In the genomic region with DNA sequence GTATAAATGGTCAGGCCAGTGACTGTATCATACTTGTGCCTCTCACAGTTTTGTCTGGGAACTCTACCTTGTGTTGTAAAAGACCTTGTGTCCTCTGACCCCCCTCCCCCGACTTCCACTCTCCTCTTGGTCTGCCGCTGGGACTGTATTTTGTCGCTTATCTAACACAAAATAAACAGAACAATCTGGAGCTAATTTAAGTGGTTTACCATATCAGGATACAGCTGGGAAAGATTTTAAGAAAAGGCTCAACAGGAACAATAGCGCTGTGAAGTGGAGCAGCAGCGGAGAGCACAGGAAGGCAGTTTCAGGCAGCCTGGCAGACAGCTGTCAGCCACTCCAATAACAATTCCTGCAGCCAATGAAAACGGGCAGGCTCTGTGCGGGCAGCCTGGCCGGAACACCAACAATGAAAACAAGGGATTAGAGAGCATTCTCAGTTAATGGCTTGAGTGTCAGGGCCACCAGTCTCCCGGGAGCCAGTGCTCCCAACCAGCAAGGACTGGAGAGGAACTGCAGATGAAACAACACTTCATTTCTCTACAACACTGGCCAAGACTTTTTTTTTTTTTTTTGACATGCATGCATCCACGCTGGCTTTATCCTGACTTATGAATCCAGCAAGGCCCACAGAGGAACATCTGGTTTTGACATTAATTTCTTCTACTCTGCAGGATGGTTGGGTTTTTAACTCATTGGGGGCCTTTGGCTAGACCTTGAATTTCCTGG, we compare ENCODE assay signal across 9 cellular contexts.
DNase-seq lines count a peak whose midpoint lies in the region; ATAC-seq lines count a peak whose summit lies in the region.
"Had no signal": no experiment of that assay in that cellular context is flagged by ENCODE, and none has a peak within 500 bp of the region (broad histone marks: within the 10 kb centered on the region; RNA-seq: fewer than 3 reads in every experiment).

No MANE protein-coding gene starts in this region.

- ATAC-seq in GM18861 (IDR thresholded peaks at IDR 0.05; ENCODE audit: unreplicated experiment): no peak
- no peak for ATAC-seq in GM19035 (IDR thresholded peaks at IDR 0.05; ENCODE audit: unreplicated experiment)
- ATAC-seq in HG03521 (IDR thresholded peaks at IDR 0.05; ENCODE audit: unreplicated experiment): no peak

- no peak overlapping the region for H2BK120ac ChIP-seq in mesendoderm (ENCODE audit: low read depth, low read length)

- no peaks in the 10 kb centered on the region for H3K27me3 ChIP-seq in mesendoderm (ENCODE audit: insufficient read depth, low read length, poor library complexity)

- no peak overlapping the region for H3K4me2 ChIP-seq in mesendoderm (ENCODE audit: low read length)

- WGBS in mesendoderm (ENCODE audit: extremely low coverage, insufficient coverage, low lambda C conversion rate): no CpG with 5 or more reads among the region's 10 CpGs

- H3K36me3 Mint-ChIP-seq in dendritic cell treated with granulocyte-macrophage colony-stimulating factor and Interleukin-4, amounts not matched to agents 40 ng/mL and 50 ng/mL, for 4 days (ENCODE audit: low read depth): peaks cover 7% of the 10 kb centered on the region

- peak overlapping the region; percentile 62 for H3K27ac ChIP-seq in mesendoderm (ENCODE audit: low read depth, low read length)
- H3K27ac ChIP-seq: epithelial cell of prostate had no signal

- DNase-seq in Daoy (ENCODE audit: low read depth): peak; percentile 86
- peak; percentile 15 for DNase-seq in NCI-H2196 treated with DMSO at 0.1 percent for 48 hours (lab: John Stamatoyannopoulos, UW; ENCODE audit: unreplicated experiment)
- DNase-seq in mesendoderm: peak; percentile 90
- no peak for DNase-seq in DMS114 treated with DMSO at 0.1 percent for 48 hours (lab: John Stamatoyannopoulos, UW; ENCODE audit: unreplicated experiment)

- H3K9me3 Mint-ChIP-seq in dendritic cell treated with granulocyte-macrophage colony-stimulating factor and Interleukin-4, amounts not matched to agents 40 ng/mL and 50 ng/mL, for 4 days: no peaks in the 10 kb centered on the region

- H3K4ac ChIP-seq in mesendoderm (ENCODE audit: low read depth, low read length): peak overlapping the region; percentile 4

- peaks cover 11% of the 10 kb centered on the region for H3K4me1 ChIP-seq in mesendoderm (ENCODE audit: control insufficient read depth, low read depth, low read length)

- H3K9ac ChIP-seq in mesendoderm (ENCODE audit: low read length): peak overlapping the region; percentile 30

- H2BK15ac ChIP-seq in mesendoderm (replicated peaks; ENCODE audit: low read depth): no peak overlapping the region

- no peak overlapping the region for H4K8ac ChIP-seq in mesendoderm (ENCODE audit: low read depth, low read length)

- no peak overlapping the region for H2AK5ac ChIP-seq in mesendoderm (ENCODE audit: low read length)

- H3K27me3 Mint-ChIP-seq in dendritic cell treated with granulocyte-macrophage colony-stimulating factor and Interleukin-4, amounts not matched to agents 40 ng/mL and 50 ng/mL, for 4 days: no peaks in the 10 kb centered on the region

- no peaks in the 10 kb centered on the region for H3K36me3 ChIP-seq in mesendoderm (ENCODE audit: control insufficient read depth, insufficient read depth, low read length)

- peaks cover 61% of the 10 kb centered on the region for H3K4me1 Mint-ChIP-seq in dendritic cell treated with granulocyte-macrophage colony-stimulating factor and Interleukin-4, amounts not matched to agents 40 ng/mL and 50 ng/mL, for 4 days (ENCODE audit: low read depth)

- no peak overlapping the region for H2BK5ac ChIP-seq in mesendoderm (ENCODE audit: low read length)

- no peak overlapping the region for H4K5ac ChIP-seq in mesendoderm (ENCODE audit: low read length)

- H3K23ac ChIP-seq in mesendoderm (ENCODE audit: low read length): no peak overlapping the region

- peak overlapping the region; percentile 54 for H3K18ac ChIP-seq in mesendoderm (ENCODE audit: low read length)

- H3K4me3 ChIP-seq in mesendoderm (ENCODE audit: low read length): no peak overlapping the region

- H3K27ac Mint-ChIP-seq in dendritic cell treated with granulocyte-macrophage colony-stimulating factor and Interleukin-4, amounts not matched to agents 40 ng/mL and 50 ng/mL, for 4 days: peak overlapping the region; percentile 71

- peak overlapping the region; percentile 66 for H3K56ac ChIP-seq in mesendoderm (ENCODE audit: low read length)

- intact Hi-C loops in dendritic cell treated with granulocyte-macrophage colony-stimulating factor and Interleukin-4, amounts not matched to agents 40 ng/mL and 50 ng/mL, for 4 days (cut with micrococcal nuclease): no loop called here

- peak overlapping the region; percentile 42 for H3K4me3 Mint-ChIP-seq in dendritic cell treated with granulocyte-macrophage colony-stimulating factor and Interleukin-4, amounts not matched to agents 40 ng/mL and 50 ng/mL, for 4 days

- no peaks in the 10 kb centered on the region for H3K79me1 ChIP-seq in mesendoderm (ENCODE audit: low read length)

- H3K79me2 ChIP-seq in mesendoderm (ENCODE audit: control insufficient read depth, insufficient read depth, low read length): no peaks in the 10 kb centered on the region
